1 cellular context compared by ENCODE assay signal in the genomic region with DNA sequence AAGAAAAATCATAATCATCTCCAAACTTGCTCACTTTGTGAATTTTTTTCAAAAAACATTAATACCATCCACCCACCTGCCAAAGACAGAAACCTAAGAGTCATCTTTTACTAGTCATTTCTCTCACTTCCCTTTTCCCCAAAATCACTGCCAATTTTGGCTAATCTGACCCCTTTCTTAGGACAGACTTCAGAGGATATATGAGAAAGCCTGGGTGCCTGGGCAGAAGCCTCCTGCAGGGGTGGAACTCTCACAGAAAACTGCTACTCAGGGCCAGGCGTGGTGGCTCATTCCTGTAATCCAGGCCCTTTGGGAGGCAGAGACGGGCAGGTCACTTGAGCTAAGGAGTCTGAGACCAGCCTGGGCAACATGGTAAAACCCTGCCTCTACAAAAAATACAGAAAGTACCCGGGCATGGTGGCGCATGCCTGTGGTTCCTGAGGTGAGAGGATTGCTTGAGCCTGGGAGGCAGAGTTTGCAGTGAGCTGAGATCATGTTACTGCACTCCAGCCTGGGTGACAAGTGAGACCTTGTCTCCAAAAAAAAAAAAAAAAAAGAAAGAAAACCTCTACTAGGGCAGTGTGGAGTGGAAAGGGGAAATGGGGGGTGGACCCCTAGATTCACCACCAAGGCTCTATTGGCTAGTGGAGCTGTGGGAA.
TF ChIP-seq lines count a peak whose summit lies in the region.

No MANE protein-coding gene starts in this region.

TF ChIP-seq in H1, 55 proteins besides CTCF, POLR2A, EP300 and RAD21:
- TF ChIP-seq TAF1 (IDR thresholded peaks at IDR 0.05; ENCODE audit: low read depth, low read length) (no peak), CREB1 (IDR thresholded peaks at IDR 0.05) (no peak), RXRA (IDR thresholded peaks at IDR 0.05; ENCODE audit: insufficient read depth, low read depth, low read length) (no peak), JUN (IDR thresholded peaks at IDR 0.05; ENCODE audit: low read depth, low read length) (no peak), SUZ12 (IDR thresholded peaks at IDR 0.05; ENCODE audit: low read length) (no peak), RBBP5 (IDR thresholded peaks at IDR 0.05; ENCODE audit: borderline replicate concordance, low read depth, low read length) (no peak), SAP30 (IDR thresholded peaks at IDR 0.05; ENCODE audit: insufficient read depth, insufficient replicate concordance, low read length) (no peak), SP2 (IDR thresholded peaks at IDR 0.05; ENCODE audit: low read length) (no peak), HDAC2 (IDR thresholded peaks at IDR 0.05; ENCODE audit: borderline replicate concordance in 1 of 2, low read depth in 2 of 2, low read length in 2 of 2) (no peak)
- TF ChIP-seq, protein P1, sequence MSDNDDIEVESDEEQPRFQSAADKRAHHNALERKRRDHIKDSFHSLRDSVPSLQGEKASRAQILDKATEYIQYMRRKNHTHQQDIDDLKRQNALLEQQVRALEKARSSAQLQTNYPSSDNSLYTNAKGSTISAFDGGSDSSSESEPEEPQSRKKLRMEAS (IDR thresholded peaks at IDR 0.05): no peak
TF ChIP-seq in H1: peak in this region for 0.
